ENCODE assay signal across 9 cellular contexts in genomic region chr5:82225525-82226172, GRCh38. TPM values are rescaled to one million over a fixed set of nuclear protein-coding genes. Genes with fewer than 3 reads are reported as not detected.
DNase-seq lines count a peak whose midpoint lies in the region; ATAC-seq and TF ChIP-seq lines count a peak whose summit lies in the region.
"Had no signal": no experiment of that assay in that cellular context is flagged by ENCODE, and none has a peak within 500 bp of the region (broad histone marks: within the 10 kb centered on the region; RNA-seq: fewer than 3 reads in every experiment).

No MANE protein-coding gene starts in this region.

- no peak overlapping the region for H3K4me3 Mint-ChIP-seq in activated naive CD8-positive, alpha-beta T cell treated with anti-CD3 and anti-CD28 coated beads for 36 hours

- TF ChIP-seq CTCF in heart left ventricle (IDR thresholded peaks at IDR 0.05): peak; percentile 71 to 88 (median 81)

- no peaks in the 10 kb centered on the region for H3K36me3 ChIP-seq in MG63
- H3K36me3 ChIP-seq in heart left ventricle: no peaks in the 10 kb centered on the region

- TF ChIP-seq POLR2A in heart left ventricle (IDR thresholded peaks at IDR 0.05): no peak

- H3K4me1 ChIP-seq in heart left ventricle: peaks cover 0 to 3% (median 0%) of the 10 kb centered on the region in 12 donors

- peak; percentile 67 to 84 (median 79) for ATAC-seq in heart left ventricle
- ATAC-seq in HG03521 (IDR thresholded peaks at IDR 0.05; ENCODE audit: unreplicated experiment): no peak

- H3K4me1 Mint-ChIP-seq in activated naive CD8-positive, alpha-beta T cell treated with anti-CD3 and anti-CD28 coated beads for 36 hours: peaks cover 3% of the 10 kb centered on the region

- H3K9me3 Mint-ChIP-seq in activated naive CD8-positive, alpha-beta T cell treated with anti-CD3 and anti-CD28 coated beads for 36 hours: no peaks in the 10 kb centered on the region

- H3K27me3 ChIP-seq in MG63 (no peaks in the 10 kb centered on the region), heart left ventricle (no peaks in the 10 kb centered on the region)

- peak; percentile 29 for DNase-seq in GM04504 (ENCODE audit: low read depth)
- DNase-seq in H4 (ENCODE audit: low spot score): peak; percentile 59
- DNase-seq in MG63: peak; percentile 62
- peak; percentile 46 for DNase-seq in SKM-1 (lab: John Stamatoyannopoulos, UW; ENCODE audit: unreplicated experiment)
- DNase-seq in activated naive CD8-positive, alpha-beta T cell treated with anti-CD3 and anti-CD28 coated beads for 36 hours: peak; percentile 50
- DNase-seq in heart left ventricle: peak in 4 of 5 donors; percentile 15 to 49 (median 46)
- DNase-seq in pulmonary artery endothelial cell (ENCODE audit: low read depth, low spot score): peak; percentile 7

- WGBS in heart left ventricle, 4 donors: 25 to 32% (median 30%) methylated on average over 7 of the region's 7 CpGs

- H3K4me3 ChIP-seq in MG63 (no peak overlapping the region), heart left ventricle (no peak overlapping the region)
- H3K4me3 ChIP-seq: skin epidermis had no signal

- no peaks in the 10 kb centered on the region for H3K9me3 ChIP-seq in MG63
- H3K9me3 ChIP-seq in heart left ventricle: no peaks in the 10 kb centered on the region

- no peak overlapping the region for H3K27ac Mint-ChIP-seq in activated naive CD8-positive, alpha-beta T cell treated with anti-CD3 and anti-CD28 coated beads for 36 hours

- intact Hi-C loops in heart left ventricle (cut with DNase I): loop anchor here in 7 of 10 donors (2.0 to 10.0 kb wide), 7 partner anchors 51 to 801 kb away; no protein-coding TSS in a partner anchor

- no peak overlapping the region for H3K27ac ChIP-seq in heart left ventricle
- H3K27ac ChIP-seq: skin epidermis had no signal

- H3K36me3 Mint-ChIP-seq in activated naive CD8-positive, alpha-beta T cell treated with anti-CD3 and anti-CD28 coated beads for 36 hours: no peaks in the 10 kb centered on the region

- H3K27me3 Mint-ChIP-seq in activated naive CD8-positive, alpha-beta T cell treated with anti-CD3 and anti-CD28 coated beads for 36 hours: no peaks in the 10 kb centered on the region

RNA-seq across cellular contexts. Expression of gene RPS23, which starts 52.5 kb away (rescaled TPM):
- 6,471 and 6,516 TPM in 2 replicates for total RNA-seq in H4 (2014; rRNA removed; shearing (Covaris generic))
- total RNA-seq in MG63 (2014; rRNA removed; shearing (Covaris generic); ENCODE audit: low replicate concordance): 7,701 and 9,321 TPM in 2 replicates
- total RNA-seq in activated naive CD8-positive, alpha-beta T cell treated with anti-CD3 and anti-CD28 coated beads for 36 hours: 1,000 to 10,000 TPM; 2,622 to 2,635 TPM
- 1,000 to 10,000 TPM in 7 of 9 donors, 100 to 1,000 TPM in 2; 969 to 1,672 (median 1,220) TPM for total RNA-seq in heart left ventricle
- 1,000 to 10,000 TPM; 1,640 to 2,612 TPM for polyA plus RNA-seq in heart left ventricle
- 3,689 and 4,914 TPM in 2 replicates for total RNA-seq in pulmonary artery endothelial cell

Comparison
In these comparisons a context has a peak if more than half of its experiments do, and no peak if none do; other contexts are left out.
1. DNase-seq: peak in every context shown above with its lines; median percentile 62 in MG63; 59 in H4; 50 in activated naive CD8-positive, alpha-beta T cell treated with anti-CD3 and anti-CD28 coated beads for 36 hours; 46 in SKM-1; 46 in heart left ventricle; 29 in GM04504; 7 in pulmonary artery endothelial cell.